3 cellular contexts compared by ENCODE assay signal in the genomic region with DNA sequence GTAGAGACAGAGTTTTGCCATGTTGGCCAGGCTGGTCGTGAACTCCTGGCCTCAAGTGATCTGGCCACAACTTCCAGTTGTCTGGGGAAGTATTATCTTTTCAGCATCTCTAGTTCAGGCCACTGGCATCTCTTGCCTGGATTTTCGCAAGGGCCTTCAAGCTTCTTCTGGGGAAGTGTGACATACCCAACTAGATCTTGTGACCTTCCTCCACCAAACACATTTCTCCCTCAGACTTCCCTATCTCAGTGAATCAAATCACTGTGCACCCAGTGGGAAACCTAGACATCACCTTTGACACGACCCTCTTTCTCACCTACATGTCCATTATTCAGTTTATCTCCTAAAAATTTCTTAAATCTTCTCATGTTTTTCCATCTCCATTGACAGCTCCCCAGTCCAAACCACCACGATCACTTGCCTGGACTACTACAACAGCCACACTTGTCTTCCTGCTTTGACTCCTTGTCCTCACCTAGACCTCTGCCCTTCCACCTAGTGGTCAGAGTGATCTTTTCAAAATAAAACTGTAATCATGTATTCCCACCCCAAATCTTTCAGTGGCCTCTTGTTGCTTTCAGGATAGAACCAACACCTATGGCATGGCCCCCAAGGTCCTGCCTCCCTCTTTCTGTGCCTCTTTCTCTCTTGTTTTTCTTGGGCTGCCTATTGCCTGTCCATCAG.
TF ChIP-seq lines count a peak whose summit lies in the region.

No MANE protein-coding gene starts in this region.

TF ChIP-seq in SK-N-SH, 30 proteins besides CTCF, POLR2A, EP300 and RAD21:
- TF ChIP-seq, protein P1, sequence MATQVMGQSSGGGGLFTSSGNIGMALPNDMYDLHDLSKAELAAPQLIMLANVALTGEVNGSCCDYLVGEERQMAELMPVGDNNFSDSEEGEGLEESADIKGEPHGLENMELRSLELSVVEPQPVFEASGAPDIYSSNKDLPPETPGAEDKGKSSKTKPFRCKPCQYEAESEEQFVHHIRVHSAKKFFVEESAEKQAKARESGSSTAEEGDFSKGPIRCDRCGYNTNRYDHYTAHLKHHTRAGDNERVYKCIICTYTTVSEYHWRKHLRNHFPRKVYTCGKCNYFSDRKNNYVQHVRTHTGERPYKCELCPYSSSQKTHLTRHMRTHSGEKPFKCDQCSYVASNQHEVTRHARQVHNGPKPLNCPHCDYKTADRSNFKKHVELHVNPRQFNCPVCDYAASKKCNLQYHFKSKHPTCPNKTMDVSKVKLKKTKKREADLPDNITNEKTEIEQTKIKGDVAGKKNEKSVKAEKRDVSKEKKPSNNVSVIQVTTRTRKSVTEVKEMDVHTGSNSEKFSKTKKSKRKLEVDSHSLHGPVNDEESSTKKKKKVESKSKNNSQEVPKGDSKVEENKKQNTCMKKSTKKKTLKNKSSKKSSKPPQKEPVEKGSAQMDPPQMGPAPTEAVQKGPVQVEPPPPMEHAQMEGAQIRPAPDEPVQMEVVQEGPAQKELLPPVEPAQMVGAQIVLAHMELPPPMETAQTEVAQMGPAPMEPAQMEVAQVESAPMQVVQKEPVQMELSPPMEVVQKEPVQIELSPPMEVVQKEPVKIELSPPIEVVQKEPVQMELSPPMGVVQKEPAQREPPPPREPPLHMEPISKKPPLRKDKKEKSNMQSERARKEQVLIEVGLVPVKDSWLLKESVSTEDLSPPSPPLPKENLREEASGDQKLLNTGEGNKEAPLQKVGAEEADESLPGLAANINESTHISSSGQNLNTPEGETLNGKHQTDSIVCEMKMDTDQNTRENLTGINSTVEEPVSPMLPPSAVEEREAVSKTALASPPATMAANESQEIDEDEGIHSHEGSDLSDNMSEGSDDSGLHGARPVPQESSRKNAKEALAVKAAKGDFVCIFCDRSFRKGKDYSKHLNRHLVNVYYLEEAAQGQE (IDR thresholded peaks at IDR 0.05; ENCODE audit: low read depth, low read length) = no peak
- no peak for TF ChIP-seq JUND (IDR thresholded peaks at IDR 0.05)
- TF ChIP-seq, protein P2, sequence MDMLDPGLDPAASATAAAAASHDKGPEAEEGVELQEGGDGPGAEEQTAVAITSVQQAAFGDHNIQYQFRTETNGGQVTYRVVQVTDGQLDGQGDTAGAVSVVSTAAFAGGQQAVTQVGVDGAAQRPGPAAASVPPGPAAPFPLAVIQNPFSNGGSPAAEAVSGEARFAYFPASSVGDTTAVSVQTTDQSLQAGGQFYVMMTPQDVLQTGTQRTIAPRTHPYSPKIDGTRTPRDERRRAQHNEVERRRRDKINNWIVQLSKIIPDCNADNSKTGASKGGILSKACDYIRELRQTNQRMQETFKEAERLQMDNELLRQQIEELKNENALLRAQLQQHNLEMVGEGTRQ (IDR thresholded peaks at IDR 0.05; ENCODE audit: borderline replicate concordance, low read depth, low read length) = no peak
- no peak for TF ChIP-seq CHD2 (IDR thresholded peaks at IDR 0.05; ENCODE audit: low read length, partially characterized antibody)
- TF ChIP-seq EZH2phosphoT487 (IDR thresholded peaks at IDR 0.05; ENCODE audit: borderline replicate concordance, low read depth) = no peak
- TF ChIP-seq RXRA (IDR thresholded peaks at IDR 0.05; ENCODE audit: borderline replicate concordance, low read depth) = no peak
- no peak for TF ChIP-seq GATA2 (CRISPR knock-in tag; IDR thresholded peaks at IDR 0.05)
- no peak for TF ChIP-seq FOSL2 (IDR thresholded peaks at IDR 0.05; ENCODE audit: borderline replicate concordance, low read depth)
- TF ChIP-seq SMC3 (IDR thresholded peaks at IDR 0.05; ENCODE audit: low read depth, low read length) = no peak
- TF ChIP-seq, protein P3, sequence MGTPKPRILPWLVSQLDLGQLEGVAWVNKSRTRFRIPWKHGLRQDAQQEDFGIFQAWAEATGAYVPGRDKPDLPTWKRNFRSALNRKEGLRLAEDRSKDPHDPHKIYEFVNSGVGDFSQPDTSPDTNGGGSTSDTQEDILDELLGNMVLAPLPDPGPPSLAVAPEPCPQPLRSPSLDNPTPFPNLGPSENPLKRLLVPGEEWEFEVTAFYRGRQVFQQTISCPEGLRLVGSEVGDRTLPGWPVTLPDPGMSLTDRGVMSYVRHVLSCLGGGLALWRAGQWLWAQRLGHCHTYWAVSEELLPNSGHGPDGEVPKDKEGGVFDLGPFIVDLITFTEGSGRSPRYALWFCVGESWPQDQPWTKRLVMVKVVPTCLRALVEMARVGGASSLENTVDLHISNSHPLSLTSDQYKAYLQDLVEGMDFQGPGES (IDR thresholded peaks at IDR 0.05; ENCODE audit: low read depth, low read length) = no peak
- TF ChIP-seq GABPA (IDR thresholded peaks at IDR 0.05; ENCODE audit: low read depth) = no peak
- TF ChIP-seq POLR2AphosphoS5 (IDR thresholded peaks at IDR 0.05; ENCODE audit: low read depth, low read length) = no peak
- no peak for TF ChIP-seq NRF1 (IDR thresholded peaks at IDR 0.05; ENCODE audit: low read depth, low read length)
- no peak for TF ChIP-seq MXI1 (IDR thresholded peaks at IDR 0.05; ENCODE audit: low read depth, low read length)

TF ChIP-seq in SK-N-SH treated with all-trans-retinoic acid at 6 μM for 48 hours, 23 proteins besides CTCF, POLR2A, EP300 and RAD21:
- TF ChIP-seq, protein P4, sequence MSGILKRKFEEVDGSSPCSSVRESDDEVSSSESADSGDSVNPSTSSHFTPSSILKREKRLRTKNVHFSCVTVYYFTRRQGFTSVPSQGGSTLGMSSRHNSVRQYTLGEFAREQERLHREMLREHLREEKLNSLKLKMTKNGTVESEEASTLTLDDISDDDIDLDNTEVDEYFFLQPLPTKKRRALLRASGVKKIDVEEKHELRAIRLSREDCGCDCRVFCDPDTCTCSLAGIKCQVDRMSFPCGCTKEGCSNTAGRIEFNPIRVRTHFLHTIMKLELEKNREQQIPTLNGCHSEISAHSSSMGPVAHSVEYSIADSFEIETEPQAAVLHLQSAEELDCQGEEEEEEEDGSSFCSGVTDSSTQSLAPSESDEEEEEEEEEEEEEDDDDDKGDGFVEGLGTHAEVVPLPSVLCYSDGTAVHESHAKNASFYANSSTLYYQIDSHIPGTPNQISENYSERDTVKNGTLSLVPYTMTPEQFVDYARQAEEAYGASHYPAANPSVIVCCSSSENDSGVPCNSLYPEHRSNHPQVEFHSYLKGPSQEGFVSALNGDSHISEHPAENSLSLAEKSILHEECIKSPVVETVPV (CRISPR knock-in tag; IDR thresholded peaks at IDR 0.05) = no peak
- TF ChIP-seq, protein P5, sequence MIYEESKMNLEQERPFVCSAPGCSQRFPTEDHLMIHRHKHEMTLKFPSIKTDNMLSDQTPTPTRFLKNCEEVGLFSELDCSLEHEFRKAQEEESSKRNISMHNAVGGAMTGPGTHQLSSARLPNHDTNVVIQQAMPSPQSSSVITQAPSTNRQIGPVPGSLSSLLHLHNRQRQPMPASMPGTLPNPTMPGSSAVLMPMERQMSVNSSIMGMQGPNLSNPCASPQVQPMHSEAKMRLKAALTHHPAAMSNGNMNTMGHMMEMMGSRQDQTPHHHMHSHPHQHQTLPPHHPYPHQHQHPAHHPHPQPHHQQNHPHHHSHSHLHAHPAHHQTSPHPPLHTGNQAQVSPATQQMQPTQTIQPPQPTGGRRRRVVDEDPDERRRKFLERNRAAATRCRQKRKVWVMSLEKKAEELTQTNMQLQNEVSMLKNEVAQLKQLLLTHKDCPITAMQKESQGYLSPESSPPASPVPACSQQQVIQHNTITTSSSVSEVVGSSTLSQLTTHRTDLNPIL (CRISPR knock-in tag; IDR thresholded peaks at IDR 0.05; ENCODE audit: low read depth) = no peak
- TF ChIP-seq RARB (CRISPR knock-in tag; IDR thresholded peaks at IDR 0.05) (no peak), ZC3H10 (CRISPR knock-in tag; IDR thresholded peaks at IDR 0.05) (no peak), TOX (CRISPR knock-in tag; IDR thresholded peaks at IDR 0.05; ENCODE audit: borderline replicate concordance) (no peak), ZFP30 (CRISPR knock-in tag; IDR thresholded peaks at IDR 0.05) (no peak), ESRRG (CRISPR knock-in tag; IDR thresholded peaks at IDR 0.05) (no peak), CSDC2 (CRISPR knock-in tag; IDR thresholded peaks at IDR 0.05) (no peak), SNAI2 (CRISPR knock-in tag; IDR thresholded peaks at IDR 0.05) (no peak)
- TF ChIP-seq, protein P6, sequence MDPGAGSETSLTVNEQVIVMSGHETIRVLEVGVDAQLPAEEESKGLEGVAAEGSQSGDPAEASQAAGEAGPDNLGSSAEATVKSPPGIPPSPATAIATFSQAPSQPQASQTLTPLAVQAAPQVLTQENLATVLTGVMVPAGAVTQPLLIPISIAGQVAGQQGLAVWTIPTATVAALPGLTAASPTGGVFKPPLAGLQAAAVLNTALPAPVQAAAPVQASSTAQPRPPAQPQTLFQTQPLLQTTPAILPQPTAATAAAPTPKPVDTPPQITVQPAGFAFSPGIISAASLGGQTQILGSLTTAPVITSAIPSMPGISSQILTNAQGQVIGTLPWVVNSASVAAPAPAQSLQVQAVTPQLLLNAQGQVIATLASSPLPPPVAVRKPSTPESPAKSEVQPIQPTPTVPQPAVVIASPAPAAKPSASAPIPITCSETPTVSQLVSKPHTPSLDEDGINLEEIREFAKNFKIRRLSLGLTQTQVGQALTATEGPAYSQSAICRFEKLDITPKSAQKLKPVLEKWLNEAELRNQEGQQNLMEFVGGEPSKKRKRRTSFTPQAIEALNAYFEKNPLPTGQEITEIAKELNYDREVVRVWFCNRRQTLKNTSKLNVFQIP (CRISPR knock-in tag; IDR thresholded peaks at IDR 0.05; ENCODE audit: borderline replicate concordance, low read depth) = no peak
- TF ChIP-seq, protein P7, sequence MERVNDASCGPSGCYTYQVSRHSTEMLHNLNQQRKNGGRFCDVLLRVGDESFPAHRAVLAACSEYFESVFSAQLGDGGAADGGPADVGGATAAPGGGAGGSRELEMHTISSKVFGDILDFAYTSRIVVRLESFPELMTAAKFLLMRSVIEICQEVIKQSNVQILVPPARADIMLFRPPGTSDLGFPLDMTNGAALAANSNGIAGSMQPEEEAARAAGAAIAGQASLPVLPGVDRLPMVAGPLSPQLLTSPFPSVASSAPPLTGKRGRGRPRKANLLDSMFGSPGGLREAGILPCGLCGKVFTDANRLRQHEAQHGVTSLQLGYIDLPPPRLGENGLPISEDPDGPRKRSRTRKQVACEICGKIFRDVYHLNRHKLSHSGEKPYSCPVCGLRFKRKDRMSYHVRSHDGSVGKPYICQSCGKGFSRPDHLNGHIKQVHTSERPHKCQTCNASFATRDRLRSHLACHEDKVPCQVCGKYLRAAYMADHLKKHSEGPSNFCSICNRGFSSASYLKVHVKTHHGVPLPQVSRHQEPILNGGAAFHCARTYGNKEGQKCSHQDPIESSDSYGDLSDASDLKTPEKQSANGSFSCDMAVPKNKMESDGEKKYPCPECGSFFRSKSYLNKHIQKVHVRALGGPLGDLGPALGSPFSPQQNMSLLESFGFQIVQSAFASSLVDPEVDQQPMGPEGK (CRISPR knock-in tag; IDR thresholded peaks at IDR 0.05; ENCODE audit: borderline replicate concordance) = no peak

TF ChIP-seq in GM12878, 131 proteins besides CTCF, POLR2A, EP300 and RAD21:
- TF ChIP-seq, protein P8, sequence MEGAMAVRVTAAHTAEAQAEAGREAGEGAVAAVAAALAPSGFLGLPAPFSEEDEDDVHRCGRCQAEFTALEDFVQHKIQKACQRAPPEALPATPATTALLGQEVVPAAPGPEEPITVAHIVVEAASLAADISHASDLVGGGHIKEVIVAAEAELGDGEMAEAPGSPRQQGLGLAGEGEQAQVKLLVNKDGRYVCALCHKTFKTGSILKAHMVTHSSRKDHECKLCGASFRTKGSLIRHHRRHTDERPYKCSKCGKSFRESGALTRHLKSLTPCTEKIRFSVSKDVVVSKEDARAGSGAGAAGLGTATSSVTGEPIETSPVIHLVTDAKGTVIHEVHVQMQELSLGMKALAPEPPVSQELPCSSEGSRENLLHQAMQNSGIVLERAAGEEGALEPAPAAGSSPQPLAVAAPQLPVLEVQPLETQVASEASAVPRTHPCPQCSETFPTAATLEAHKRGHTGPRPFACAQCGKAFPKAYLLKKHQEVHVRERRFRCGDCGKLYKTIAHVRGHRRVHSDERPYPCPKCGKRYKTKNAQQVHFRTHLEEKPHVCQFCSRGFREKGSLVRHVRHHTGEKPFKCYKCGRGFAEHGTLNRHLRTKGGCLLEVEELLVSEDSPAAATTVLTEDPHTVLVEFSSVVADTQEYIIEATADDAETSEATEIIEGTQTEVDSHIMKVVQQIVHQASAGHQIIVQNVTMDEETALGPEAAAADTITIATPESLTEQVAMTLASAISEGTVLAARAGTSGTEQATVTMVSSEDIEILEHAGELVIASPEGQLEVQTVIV (IDR thresholded peaks at IDR 0.05; ENCODE audit: borderline replicate concordance, partially characterized antibody) = no peak
- TF ChIP-seq TCF3 (IDR thresholded peaks at IDR 0.05; ENCODE audit: borderline replicate concordance, insufficient read depth, low read depth, low read length) (no peak), GATAD2B (conservative IDR thresholded peaks at IDR 0.05; ENCODE audit: low read depth) (no peak), MXI1 (IDR thresholded peaks at IDR 0.05; ENCODE audit: low read depth, low read length) (no peak), BACH1 (IDR thresholded peaks at IDR 0.05; ENCODE audit: borderline replicate concordance) (no peak), ZNF207 (IDR thresholded peaks at IDR 0.05; ENCODE audit: borderline replicate concordance) (no peak), KAT2A (conservative IDR thresholded peaks at IDR 0.05; ENCODE audit: control insufficient read depth, low read depth, low read length) (no peak), MYC (IDR thresholded peaks at IDR 0.05; ENCODE audit: insufficient read depth, insufficient read length, insufficient replicate concordance, low read length, severe bottlenecking) (no peak), RCOR1 (conservative IDR thresholded peaks at IDR 0.05; ENCODE audit: low read depth, low read length) (no peak), ATF7 (IDR thresholded peaks at IDR 0.05; ENCODE audit: low read depth) (no peak)
- TF ChIP-seq, protein P9, sequence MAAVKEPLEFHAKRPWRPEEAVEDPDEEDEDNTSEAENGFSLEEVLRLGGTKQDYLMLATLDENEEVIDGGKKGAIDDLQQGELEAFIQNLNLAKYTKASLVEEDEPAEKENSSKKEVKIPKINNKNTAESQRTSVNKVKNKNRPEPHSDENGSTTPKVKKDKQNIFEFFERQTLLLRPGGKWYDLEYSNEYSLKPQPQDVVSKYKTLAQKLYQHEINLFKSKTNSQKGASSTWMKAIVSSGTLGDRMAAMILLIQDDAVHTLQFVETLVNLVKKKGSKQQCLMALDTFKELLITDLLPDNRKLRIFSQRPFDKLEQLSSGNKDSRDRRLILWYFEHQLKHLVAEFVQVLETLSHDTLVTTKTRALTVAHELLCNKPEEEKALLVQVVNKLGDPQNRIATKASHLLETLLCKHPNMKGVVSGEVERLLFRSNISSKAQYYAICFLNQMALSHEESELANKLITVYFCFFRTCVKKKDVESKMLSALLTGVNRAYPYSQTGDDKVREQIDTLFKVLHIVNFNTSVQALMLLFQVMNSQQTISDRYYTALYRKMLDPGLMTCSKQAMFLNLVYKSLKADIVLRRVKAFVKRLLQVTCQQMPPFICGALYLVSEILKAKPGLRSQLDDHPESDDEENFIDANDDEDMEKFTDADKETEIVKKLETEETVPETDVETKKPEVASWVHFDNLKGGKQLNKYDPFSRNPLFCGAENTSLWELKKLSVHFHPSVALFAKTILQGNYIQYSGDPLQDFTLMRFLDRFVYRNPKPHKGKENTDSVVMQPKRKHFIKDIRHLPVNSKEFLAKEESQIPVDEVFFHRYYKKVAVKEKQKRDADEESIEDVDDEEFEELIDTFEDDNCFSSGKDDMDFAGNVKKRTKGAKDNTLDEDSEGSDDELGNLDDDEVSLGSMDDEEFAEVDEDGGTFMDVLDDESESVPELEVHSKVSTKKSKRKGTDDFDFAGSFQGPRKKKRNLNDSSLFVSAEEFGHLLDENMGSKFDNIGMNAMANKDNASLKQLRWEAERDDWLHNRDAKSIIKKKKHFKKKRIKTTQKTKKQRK (IDR thresholded peaks at IDR 0.05; ENCODE audit: low read depth, low read length) = no peak
